In genomic region chr16:47716571-47716970, GRCh38 we compare ENCODE assay signal across 21 cellular contexts.
A peak's percentile ranks its signal among the peaks of the same experiment; 100 is the strongest.
DNase-seq lines count a peak whose midpoint lies in the region; ATAC-seq and TF ChIP-seq lines count a peak whose summit lies in the region.
"Had no signal": no experiment of that assay in that cellular context is flagged by ENCODE, and none has a peak within 500 bp of the region (broad histone marks: within the 10 kb centered on the region; RNA-seq: fewer than 3 reads in every experiment).

No MANE protein-coding gene starts in this region.

- WGBS in SK-N-SH (ENCODE audit: low lambda C conversion rate) = 86% methylated on average over 5 of the region's 5 CpGs

- no peak overlapping the region for H3K4me2 ChIP-seq in SK-N-SH

- H3K9me2 ChIP-seq in SK-N-SH = no peaks in the 10 kb centered on the region

- no peaks in the 10 kb centered on the region for H4K20me1 ChIP-seq in SK-N-SH (ENCODE audit: insufficient read depth)

- no peak overlapping the region for H3K9ac ChIP-seq in SK-N-SH

- H3K27me3 ChIP-seq in SK-N-SH (ENCODE audit: insufficient read depth) = no peaks in the 10 kb centered on the region

- no peak overlapping the region for H2AFZ ChIP-seq in SK-N-SH (ENCODE audit: low read depth)

- DNase-seq in SK-N-SH (no peak), amniotic epithelial cell (ENCODE audit: low read depth) (peak; percentile 72), iris pigment epithelial cell (ENCODE audit: low read depth) (peak; percentile 37), Right ventricle myocardium superior (no peak), GDM1 (lab: John Stamatoyannopoulos, UW) (no peak), erythroblast (lab: John Stamatoyannopoulos, UW) (no peak)
- DNase-seq: 8988T; CD8-positive, alpha-beta memory T cell; GF-D8; H7; Karpas-422; NCI-H1417; NCI-H1694 treated with DMSO at 0.1 percent for 48 hours; NCI-H2227 treated with DMSO at 0.1 percent for 48 hours; NCI-H510A treated with DMSO at 0.1 percent for 48 hours; NCI-H748 treated with DMSO at 0.1 percent for 48 hours; SW 1271 had no signal

- ATAC-seq in SK-N-SH treated with all-trans-retinoic acid at 6 μM for 48 hours = no peak
- ATAC-seq in Right ventricle myocardium superior (ENCODE audit: poor library complexity) = no peak
- no peak for ATAC-seq in esophagus mucosa
- ATAC-seq: Right ventricle myocardium inferior had no signal

- TF ChIP-seq CTCF in SK-N-SH (IDR thresholded peaks at IDR 0.05) = no peak

- H3F3A ChIP-seq in SK-N-SH (replicated peaks; ENCODE audit: insufficient read depth) = no peaks in the 10 kb centered on the region

- no peaks in the 10 kb centered on the region for H3K36me3 ChIP-seq in SK-N-SH (replicated peaks in 1 of 2; ENCODE audit: control insufficient read depth in 1 of 2, insufficient read depth in 2 of 2, low read length in 1 of 2)

- H3K4me3 ChIP-seq in SK-N-SH (ENCODE audit: low read depth in 2 of 2, low read length in 1 of 2) = no peak overlapping the region

- no peaks in the 10 kb centered on the region for H3K9me3 ChIP-seq in SK-N-SH

- TF ChIP-seq EP300 in SK-N-SH (IDR thresholded peaks at IDR 0.05; ENCODE audit: borderline replicate concordance in 1 of 2, low read depth in 1 of 2, low read length in 1 of 2) = no peak

- H3K27ac ChIP-seq in SK-N-SH (ENCODE audit: low read depth in 2 of 2, low read length in 1 of 2) = no peak overlapping the region
- H3K27ac ChIP-seq: C4-2B had no signal

- H3K4me1 ChIP-seq in SK-N-SH (ENCODE audit: control insufficient read depth in 1 of 2, insufficient read depth in 2 of 2, low read depth in 1 of 2, low read length in 1 of 2) = peaks cover 0 to 14% of the 10 kb centered on the region in 2 experiments; a peak in 2 of 4 replicates

- H3K79me2 ChIP-seq in SK-N-SH (ENCODE audit: insufficient read depth) = no peaks in the 10 kb centered on the region

- TF ChIP-seq RAD21 in SK-N-SH (IDR thresholded peaks at IDR 0.05; ENCODE audit: low read length) = no peak

- POLR2A ChIA-PET in SK-N-SH (lab: Yijun Ruan, JAX) = no interaction called here

- CTCF ChIA-PET in SK-N-SH (lab: Yijun Ruan, JAX) = no interaction called here

- intact Hi-C loops in Right ventricle myocardium superior (cut with DNase I) = no loop called here

- TF ChIP-seq POLR2A in erythroblast (IDR thresholded peaks at IDR 0.05; ENCODE audit: low read length) = no peak

TF ChIP-seq in SK-N-SH treated with all-trans-retinoic acid at 6 μM for 48 hours, 23 proteins besides CTCF, POLR2A, EP300 and RAD21:
- TF ChIP-seq, protein P1, sequence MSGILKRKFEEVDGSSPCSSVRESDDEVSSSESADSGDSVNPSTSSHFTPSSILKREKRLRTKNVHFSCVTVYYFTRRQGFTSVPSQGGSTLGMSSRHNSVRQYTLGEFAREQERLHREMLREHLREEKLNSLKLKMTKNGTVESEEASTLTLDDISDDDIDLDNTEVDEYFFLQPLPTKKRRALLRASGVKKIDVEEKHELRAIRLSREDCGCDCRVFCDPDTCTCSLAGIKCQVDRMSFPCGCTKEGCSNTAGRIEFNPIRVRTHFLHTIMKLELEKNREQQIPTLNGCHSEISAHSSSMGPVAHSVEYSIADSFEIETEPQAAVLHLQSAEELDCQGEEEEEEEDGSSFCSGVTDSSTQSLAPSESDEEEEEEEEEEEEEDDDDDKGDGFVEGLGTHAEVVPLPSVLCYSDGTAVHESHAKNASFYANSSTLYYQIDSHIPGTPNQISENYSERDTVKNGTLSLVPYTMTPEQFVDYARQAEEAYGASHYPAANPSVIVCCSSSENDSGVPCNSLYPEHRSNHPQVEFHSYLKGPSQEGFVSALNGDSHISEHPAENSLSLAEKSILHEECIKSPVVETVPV (CRISPR knock-in tag; IDR thresholded peaks at IDR 0.05) = no peak
- TF ChIP-seq TCF4 (CRISPR knock-in tag; IDR thresholded peaks at IDR 0.05; ENCODE audit: borderline replicate concordance) = no peak
- TF ChIP-seq SNAI2 (CRISPR knock-in tag; IDR thresholded peaks at IDR 0.05) = no peak
- TF ChIP-seq ARNTL (CRISPR knock-in tag; IDR thresholded peaks at IDR 0.05; ENCODE audit: borderline replicate concordance, low read depth) = no peak
- TF ChIP-seq ISL1 (CRISPR knock-in tag; IDR thresholded peaks at IDR 0.05) = peak; percentile 65
TF ChIP-seq in SK-N-SH treated with all-trans-retinoic acid at 6 μM for 48 hours: peak in this region for 1.

TF ChIP-seq in SK-N-SH, 30 proteins besides CTCF, POLR2A, EP300 and RAD21:
- TF ChIP-seq TCF12 (IDR thresholded peaks at IDR 0.05) = no peak
- TF ChIP-seq REST (IDR thresholded peaks at IDR 0.05; ENCODE audit: low read depth, low read length) = no peak
- no peak for TF ChIP-seq POLR2AphosphoS5 (IDR thresholded peaks at IDR 0.05; ENCODE audit: low read depth, low read length)
- TF ChIP-seq FOSL2 (IDR thresholded peaks at IDR 0.05; ENCODE audit: borderline replicate concordance, low read depth) = no peak
- TF ChIP-seq EZH2phosphoT487 (IDR thresholded peaks at IDR 0.05; ENCODE audit: borderline replicate concordance, low read depth) = no peak
- no peak for TF ChIP-seq RCOR1 (IDR thresholded peaks at IDR 0.05; ENCODE audit: low read length)
- TF ChIP-seq NRF1 (IDR thresholded peaks at IDR 0.05; ENCODE audit: low read depth, low read length) = no peak
- TF ChIP-seq, protein P2, sequence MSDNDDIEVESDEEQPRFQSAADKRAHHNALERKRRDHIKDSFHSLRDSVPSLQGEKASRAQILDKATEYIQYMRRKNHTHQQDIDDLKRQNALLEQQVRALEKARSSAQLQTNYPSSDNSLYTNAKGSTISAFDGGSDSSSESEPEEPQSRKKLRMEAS (IDR thresholded peaks at IDR 0.05; ENCODE audit: low read depth) = no peak
- no peak for TF ChIP-seq TEAD4 (IDR thresholded peaks at IDR 0.05; ENCODE audit: borderline replicate concordance, insufficient read depth)
- TF ChIP-seq RFX5 (IDR thresholded peaks at IDR 0.05; ENCODE audit: low read length) = no peak
- no peak for TF ChIP-seq ELF1 (IDR thresholded peaks at IDR 0.05)
- no peak for TF ChIP-seq FOXM1 (IDR thresholded peaks at IDR 0.05; ENCODE audit: low read depth)
- TF ChIP-seq, protein P3, sequence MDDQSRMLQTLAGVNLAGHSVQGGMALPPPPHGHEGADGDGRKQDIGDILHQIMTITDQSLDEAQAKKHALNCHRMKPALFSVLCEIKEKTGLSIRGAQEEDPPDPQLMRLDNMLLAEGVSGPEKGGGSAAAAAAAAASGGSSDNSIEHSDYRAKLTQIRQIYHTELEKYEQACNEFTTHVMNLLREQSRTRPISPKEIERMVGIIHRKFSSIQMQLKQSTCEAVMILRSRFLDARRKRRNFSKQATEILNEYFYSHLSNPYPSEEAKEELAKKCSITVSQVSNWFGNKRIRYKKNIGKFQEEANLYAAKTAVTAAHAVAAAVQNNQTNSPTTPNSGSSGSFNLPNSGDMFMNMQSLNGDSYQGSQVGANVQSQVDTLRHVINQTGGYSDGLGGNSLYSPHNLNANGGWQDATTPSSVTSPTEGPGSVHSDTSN (IDR thresholded peaks at IDR 0.05) = no peak
- TF ChIP-seq USF2 (IDR thresholded peaks at IDR 0.05; ENCODE audit: borderline replicate concordance, low read depth, low read length) = no peak
- TF ChIP-seq SIN3A (IDR thresholded peaks at IDR 0.05; ENCODE audit: borderline replicate concordance, low read depth, low read length) = no peak
- no peak for TF ChIP-seq JUND (IDR thresholded peaks at IDR 0.05)
- TF ChIP-seq YY1 (IDR thresholded peaks at IDR 0.05; ENCODE audit: low read depth) = no peak
- TF ChIP-seq NFIC (IDR thresholded peaks at IDR 0.05; ENCODE audit: borderline replicate concordance) = no peak
TF ChIP-seq in SK-N-SH: peak in this region for 0.

Comparison
In these comparisons a context has a peak if more than half of its experiments do, and no peak if none do; other contexts are left out.
1. DNase-seq: peak in amniotic epithelial cell (single experiment) and iris pigment epithelial cell (single experiment); none in SK-N-SH (single experiment), Right ventricle myocardium superior (single experiment), GDM1 (single experiment) and erythroblast (0 of 2).